ENCODE assay signal across 13 cellular contexts in the genomic region with DNA sequence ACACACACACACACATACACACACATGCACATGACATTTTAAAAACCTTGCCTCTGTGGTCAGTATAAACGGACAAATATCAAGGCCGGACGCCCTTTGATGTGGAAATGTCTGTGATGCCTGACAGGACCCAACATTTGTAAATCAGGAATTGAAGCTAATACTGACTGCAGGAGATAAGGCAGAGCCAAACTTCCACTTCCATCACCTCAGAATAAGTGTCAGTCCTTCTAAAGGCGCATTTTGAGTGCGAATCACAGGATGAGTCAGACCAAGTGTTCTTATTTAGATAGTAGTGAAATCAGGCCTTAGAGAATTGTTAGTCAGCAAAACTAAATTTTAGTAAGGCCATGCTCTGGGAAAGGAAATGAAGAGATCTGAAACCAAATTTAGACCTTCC.
DNase-seq lines count a peak whose midpoint lies in the region; ATAC-seq, FAIRE-seq and TF ChIP-seq lines count a peak whose summit lies in the region.
"Had no signal": no experiment of that assay in that cellular context is flagged by ENCODE, and none has a peak within 500 bp of the region (broad histone marks: within the 10 kb centered on the region; RNA-seq: fewer than 3 reads in every experiment).

No MANE protein-coding gene starts in this region.

- H3K9ac ChIP-seq in keratinocyte (ENCODE audit: control insufficient read depth, extremely low read depth, insufficient read depth, low read length) (no peak overlapping the region), neuronal stem cell (ENCODE audit: low read depth, low read length, poor library complexity) (no peak overlapping the region)

- no peaks in the 10 kb centered on the region for H3K79me1 ChIP-seq in neuronal stem cell (ENCODE audit: low read depth, low read length)

- H2BK15ac ChIP-seq in neuronal stem cell (ENCODE audit: low read length) = no peak overlapping the region

- H2AK5ac ChIP-seq in neuronal stem cell (ENCODE audit: low read depth, low read length) = no peak overlapping the region

- no CpG with 5 or more reads among the region's 5 CpGs for WGBS in neuronal stem cell (ENCODE audit: extremely low coverage in 2 of 2, insufficient read length in 2 of 2, insufficient replicate concordance in 1 of 2), 2 donors

- ATAC-seq in HG02642 (IDR thresholded peaks at IDR 0.05; ENCODE audit: poor library complexity, unreplicated experiment) = peak; percentile 47

- no peak overlapping the region for H3K14ac ChIP-seq in neuronal stem cell (ENCODE audit: low read length)

- dilution Hi-C loops in keratinocyte (cut with MboI; ENCODE audit: extremely low pct_ligation_motif_present, low sequenced_read_pairs) = no loop called here

- no peak overlapping the region for H3K23ac ChIP-seq in neuronal stem cell (ENCODE audit: low read depth, low read length, poor library complexity)

- FAIRE-seq in keratinocyte (lab: Jason Lieb, UNC) (peak; percentile 13), RCC 7860 (lab: Jason Lieb, UNC) (no peak)
- FAIRE-seq: GM19239 had no signal

- H3K4me2 ChIP-seq in keratinocyte (ENCODE audit: control insufficient read depth, extremely low read depth, insufficient read depth, low read depth, low read length) = no peak overlapping the region
- no peak overlapping the region for H3K4me2 ChIP-seq in neuronal stem cell (ENCODE audit: insufficient read depth, low read length, poor library complexity, severe bottlenecking)

- no peak overlapping the region for H2BK12ac ChIP-seq in neuronal stem cell (ENCODE audit: low read length)

- H4K20me1 ChIP-seq in keratinocyte (ENCODE audit: control insufficient read depth, extremely low read depth, insufficient read depth, low read length) = no peaks in the 10 kb centered on the region

- H3K9me3 ChIP-seq in keratinocyte (ENCODE audit: control insufficient read depth, low read depth, low read length) = no peaks in the 10 kb centered on the region
- H3K9me3 ChIP-seq in neuronal stem cell (replicated peaks in 1 of 2; ENCODE audit: control insufficient read depth in 2 of 2, insufficient read depth in 1 of 2, low read depth in 1 of 2, low read length in 2 of 2) = no peaks in the 10 kb centered on the region

- H3K4me3 ChIP-seq in BJ (ENCODE audit: low read depth, low read length) (no peak overlapping the region), keratinocyte (ENCODE audit: control insufficient read depth in 2 of 3, extremely low read depth in 1 of 3, insufficient read depth in 2 of 3, low read depth in 1 of 3, low read length in 3 of 3) (no peak overlapping the region), neuronal stem cell (ENCODE audit: low read length in 2 of 2) (no peak overlapping the region)

- CTCF ChIA-PET in BJ (lab: Yijun Ruan, JAX) = interaction anchor here (0.7 kb wide), 1 partner anchor 214 kb away, joined by 3 read pairs; no protein-coding TSS in a partner anchor

- no peaks in the 10 kb centered on the region for H3K79me2 ChIP-seq in keratinocyte (ENCODE audit: control insufficient read depth, insufficient read depth, low read length)

- H3K27me3 ChIP-seq in BJ (ENCODE audit: control insufficient read depth, insufficient read depth, low read length) (no peaks in the 10 kb centered on the region), keratinocyte (ENCODE audit: control insufficient read depth, extremely low read depth, insufficient read depth, low read length) (no peaks in the 10 kb centered on the region), neuronal stem cell (ENCODE audit: control insufficient read depth in 3 of 3, insufficient read depth in 3 of 3, low read depth in 1 of 3, low read length in 3 of 3) (no peaks in the 10 kb centered on the region)

- H4K8ac ChIP-seq in neuronal stem cell (ENCODE audit: low read depth, low read length) = no peak overlapping the region

- TF ChIP-seq CTCF in BJ (IDR thresholded peaks at IDR 0.05; ENCODE audit: insufficient read depth, low read depth, low read length) (no peak), keratinocyte (optimal IDR thresholded peaks at IDR 0.05 in 1 of 3, IDR thresholded peaks at IDR 0.05 in 1 of 3, conservative IDR thresholded peaks at IDR 0.05 in 1 of 3; ENCODE audit: extremely low read depth in 1 of 3, insufficient read depth in 2 of 3, low read length in 3 of 3) (no peak)

- no peak overlapping the region for H2BK5ac ChIP-seq in neuronal stem cell (ENCODE audit: low read length)

- H3K4me1 ChIP-seq in keratinocyte (ENCODE audit: control insufficient read depth, extremely low read depth, insufficient read depth, low read length) (peaks cover 17% of the 10 kb centered on the region), neuronal stem cell (ENCODE audit: control insufficient read depth in 2 of 2, insufficient read depth in 1 of 2, low read depth in 1 of 2, low read length in 2 of 2) (no peaks in the 10 kb centered on the region)

- DNase-seq in BJ (ENCODE audit: low read depth) = peak; percentile 9
- DNase-seq in SW480 (ENCODE audit: low spot score) = peak; percentile 66
- no peak for DNase-seq in keratinocyte (ENCODE audit: low read depth, low spot score)
- no peak for DNase-seq in NCI-H2227 treated with DMSO at 0.1 percent for 48 hours (lab: John Stamatoyannopoulos, UW)
- DNase-seq in neuronal stem cell (ENCODE audit: low spot score) = no peak
- DNase-seq in COLO668 (lab: John Stamatoyannopoulos, UW; ENCODE audit: unreplicated experiment) = no peak
- DNase-seq in RCC 7860 (ENCODE audit: low spot score) = no peak
- DNase-seq: activated CD4-positive, CD25-positive, alpha-beta regulatory T cell treated with anti-CD3 and anti-CD28 coated beads, Interleukin-2, amount 50 U/mL, for 72 hours; GOT3; posterior cingulate gyrus; SW 1271 had no signal

- H4K91ac ChIP-seq in neuronal stem cell (ENCODE audit: low read depth, low read length, poor library complexity) = no peak overlapping the region

- POLR2A ChIA-PET in BJ (lab: Charles Lee) = no interaction called here

- H3K27ac ChIP-seq in keratinocyte (ENCODE audit: control insufficient read depth, insufficient read depth, low read length) (no peak overlapping the region), neuronal stem cell (replicated peaks; ENCODE audit: low read length) (no peak overlapping the region)

- no peak overlapping the region for H3K18ac ChIP-seq in neuronal stem cell (ENCODE audit: low read length)

- H3K4ac ChIP-seq in neuronal stem cell (ENCODE audit: low read length) = no peak overlapping the region

- H3K36me3 ChIP-seq in BJ (ENCODE audit: control insufficient read depth, insufficient read depth, low read length) = no peaks in the 10 kb centered on the region
- no peaks in the 10 kb centered on the region for H3K36me3 ChIP-seq in keratinocyte (ENCODE audit: control insufficient read depth in 2 of 2, extremely low read depth in 1 of 2, insufficient read depth in 2 of 2, low read length in 2 of 2)
- H3K36me3 ChIP-seq in neuronal stem cell (replicated peaks in 1 of 2; ENCODE audit: control insufficient read depth in 2 of 2, insufficient read depth in 2 of 2, low read length in 2 of 2) = no peaks in the 10 kb centered on the region

- no peak overlapping the region for H2BK120ac ChIP-seq in neuronal stem cell (ENCODE audit: low read depth, low read length)

- H3K9me1 ChIP-seq in keratinocyte (ENCODE audit: control insufficient read depth, extremely low read depth, insufficient read depth, low read length) = no peaks in the 10 kb centered on the region

- H2AFZ ChIP-seq in keratinocyte (ENCODE audit: control insufficient read depth, low read length) (no peak overlapping the region), neuronal stem cell (ENCODE audit: low read length) (no peak overlapping the region)

Comparison
In these comparisons a context has a peak if more than half of its experiments do, and no peak if none do; other contexts are left out.
1. DNase-seq: peak in BJ (single experiment) and SW480 (single experiment); none in keratinocyte (single experiment), NCI-H2227 treated with DMSO at 0.1 percent for 48 hours (single experiment), neuronal stem cell (single experiment), COLO668 (single experiment) and RCC 7860 (single experiment).